8 cellular contexts compared by ENCODE assay signal in genomic region chr19:53520163-53520546, GRCh38. TPM values are rescaled to one million over a fixed set of nuclear protein-coding genes. Genes with fewer than 3 reads are reported as not detected.
DNase-seq lines count a peak whose midpoint lies in the region; ATAC-seq, FAIRE-seq and TF ChIP-seq lines count a peak whose summit lies in the region.

No MANE protein-coding gene starts in this region.

- H3K27me3 ChIP-seq in K562 (ENCODE audit: control insufficient read depth in 2 of 2, insufficient read depth in 2 of 2, low read length in 2 of 2) (peaks cover 0 to 5% of the 10 kb centered on the region in 2 experiments; a peak in 1 of 5 replicates), tibial artery (no peaks in the 10 kb centered on the region)

- 45% methylated on average over 12 of the region's 13 CpGs for WGBS in K562 (ENCODE audit: insufficient coverage, low coverage, missing lambda C conversion rate)

- no peak for DNase-seq in activated naive CD4-positive, alpha-beta T cell treated with anti-CD3 and anti-CD28 coated beads for 36 hours
- DNase-seq in activated naive CD4-positive, alpha-beta T cell treated with anti-CD3 and anti-CD28 coated beads, Interleukin-2, amount 50 U/mL, for 72 hours (ENCODE audit: low spot score in 2 of 2), result no peak
- DNase-seq in K562 (ENCODE audit: extremely low read depth in 1 of 4, low spot score in 3 of 4) (no peak), memory B cell (ENCODE audit: low spot score in 2 of 2) (no peak), tibial artery (no peak), cerebellar nuclear complex (lab: John Stamatoyannopoulos, UW) (no peak), iPS-NIHi7 (ENCODE audit: extremely low spot score) (no peak), NCI-H2081 treated with DMSO at 0.1 percent for 48 hours (lab: John Stamatoyannopoulos, UW) (no peak)

- H3K9ac ChIP-seq in K562 (ENCODE audit: insufficient read depth in 1 of 2, low read depth in 2 of 2, low read length in 2 of 2), result 0 out of 4 replicates have a peak overlapping the region, but pooled peaks of 1 of the 2 experiments have one; percentile 6

- H3K9me1 ChIP-seq in K562 (ENCODE audit: control insufficient read depth, insufficient read depth, low read length), result no peaks in the 10 kb centered on the region

- H3K27ac Mint-ChIP-seq in activated naive CD4-positive, alpha-beta T cell treated with anti-CD3 and anti-CD28 coated beads for 36 hours, result peak overlapping the region; percentile 83
- peak overlapping the region in 1 of 2 donors; percentile 93 for H3K27ac Mint-ChIP-seq in activated naive CD4-positive, alpha-beta T cell treated with anti-CD3 and anti-CD28 coated beads, Interleukin-2, amount 50 U/mL, for 72 hours
- H3K27ac Mint-ChIP-seq in memory B cell, result peak overlapping the region; percentile 91

- peaks cover 35% of the 10 kb centered on the region for H3K36me3 Mint-ChIP-seq in activated naive CD4-positive, alpha-beta T cell treated with anti-CD3 and anti-CD28 coated beads for 36 hours (ENCODE audit: low read depth)
- peaks cover 43 to 56% of the 10 kb centered on the region in 2 donors for H3K36me3 Mint-ChIP-seq in activated naive CD4-positive, alpha-beta T cell treated with anti-CD3 and anti-CD28 coated beads, Interleukin-2, amount 50 U/mL, for 72 hours
- H3K36me3 Mint-ChIP-seq in memory B cell, result peaks cover 10% of the 10 kb centered on the region

- in situ Hi-C loops in K562 (cut with MboI), result no loop called here

- TF ChIP-seq CTCF in K562 (IDR thresholded peaks at IDR 0.05 in 2 of 3, conservative IDR thresholded peaks at IDR 0.05 in 1 of 3; ENCODE audit: insufficient read depth in 2 of 3, low read depth in 1 of 3, low read length in 3 of 3), result no peak
- TF ChIP-seq CTCF in tibial artery (IDR thresholded peaks at IDR 0.05), result no peak

- peak overlapping the region; percentile 95 for H2AFZ ChIP-seq in K562 (ENCODE audit: low read depth, low read length)

- no peak for TF ChIP-seq EP300 in K562 (IDR thresholded peaks at IDR 0.05; ENCODE audit: low read length)

- no peaks in the 10 kb centered on the region for H3K79me2 ChIP-seq in K562 (ENCODE audit: control insufficient read depth, insufficient read depth, low read length)

- intact Hi-C loops in activated naive CD4-positive, alpha-beta T cell treated with anti-CD3 and anti-CD28 coated beads for 36 hours (cut with micrococcal nuclease), result loop anchor here (1.0 to 10.0 kb wide), 7 partner anchors 17 to 582 kb away; partner anchors contain the start of genes NDUFA3, ZNF160, ZNF665 and ZNF761
- intact Hi-C loops in K562 (cut with micrococcal nuclease), result no loop called here
- intact Hi-C loops in tibial artery (cut with DNase I; ENCODE audit: low total_unique reads), result no loop called here

- H3K9me3 ChIP-seq in K562 (replicated peaks; ENCODE audit: control insufficient read depth, insufficient read depth, low read depth, low read length) (peaks cover 12% of the 10 kb centered on the region), tibial artery (no peaks in the 10 kb centered on the region)

- H3K4me3 ChIP-seq in K562, result peak overlapping the region; percentile 35
- peak overlapping the region; percentile 55 to 66 for H3K4me3 ChIP-seq in tibial artery

- TF ChIP-seq RAD21 in K562 (CRISPR knock-in tag; conservative IDR thresholded peaks at IDR 0.05 in 1 of 2, IDR thresholded peaks at IDR 0.05 in 1 of 2), result no peak

- POLR2A ChIA-PET in K562 (lab: Yijun Ruan, JAX), result interaction anchor here (0.8 kb wide), 1 partner anchor 13 kb away, joined by 5 read pairs; no protein-coding TSS in a partner anchor

- H3K27ac ChIP-seq in K562 (ENCODE audit: extremely low read depth, low read depth, low read length) (peak overlapping the region; percentile 50; the same call in 2 of the 3 replicates), tibial artery (peak overlapping the region; percentile 75 to 83)

- no peaks in the 10 kb centered on the region for H3K36me3 ChIP-seq in K562 (ENCODE audit: control insufficient read depth, insufficient read depth, low read length)
- no peaks in the 10 kb centered on the region for H3K36me3 ChIP-seq in tibial artery

- no peaks in the 10 kb centered on the region for H3K27me3 Mint-ChIP-seq in activated naive CD4-positive, alpha-beta T cell treated with anti-CD3 and anti-CD28 coated beads for 36 hours (ENCODE audit: low read depth)
- no peaks in the 10 kb centered on the region for H3K27me3 Mint-ChIP-seq in memory B cell

- no peak for TF ChIP-seq POLR2A in K562 (conservative IDR thresholded peaks at IDR 0.05)

- peaks cover 17% of the 10 kb centered on the region for H3K4me1 Mint-ChIP-seq in activated naive CD4-positive, alpha-beta T cell treated with anti-CD3 and anti-CD28 coated beads for 36 hours (ENCODE audit: low read depth)
- H3K4me1 Mint-ChIP-seq in memory B cell, result peaks cover 10% of the 10 kb centered on the region

- no peak for ATAC-seq in activated naive CD4-positive, alpha-beta T cell treated with anti-CD3 and anti-CD28 coated beads, Interleukin-2, amount 50 U/mL, for 72 hours
- ATAC-seq in K562 (no peak), memory B cell (ENCODE audit: low read depth) (no peak)

- H3K9me3 Mint-ChIP-seq in activated naive CD4-positive, alpha-beta T cell treated with anti-CD3 and anti-CD28 coated beads for 36 hours, result peaks cover 12% of the 10 kb centered on the region
- H3K9me3 Mint-ChIP-seq in activated naive CD4-positive, alpha-beta T cell treated with anti-CD3 and anti-CD28 coated beads, Interleukin-2, amount 50 U/mL, for 72 hours, result peaks cover 0 to 26% of the 10 kb centered on the region in 2 donors
- H3K9me3 Mint-ChIP-seq in memory B cell, result peaks cover 11% of the 10 kb centered on the region

- H4K20me1 ChIP-seq in K562 (replicated peaks; ENCODE audit: control insufficient read depth, insufficient read depth, low read length), result no peaks in the 10 kb centered on the region

- peak overlapping the region; percentile 99 for H3K4me3 Mint-ChIP-seq in activated naive CD4-positive, alpha-beta T cell treated with anti-CD3 and anti-CD28 coated beads for 36 hours
- H3K4me3 Mint-ChIP-seq in memory B cell, result peak overlapping the region; percentile 98

- peak overlapping the region; percentile 74 for H3K4me2 ChIP-seq in K562 (ENCODE audit: insufficient read depth, low read length)

- FAIRE-seq in K562 (lab: Jason Lieb, UNC), result no peak

- CTCF ChIA-PET in activated naive CD4-positive, alpha-beta T cell treated with anti-CD3 and anti-CD28 coated beads for 36 hours (lab: Charles Lee), result interaction anchor here (1.2 kb wide), 1 partner anchor 325 kb away, joined by 5 read pairs; no protein-coding TSS in a partner anchor
- CTCF ChIA-PET in K562 (lab: Yijun Ruan, JAX; ENCODE audit: low intra/inter-chr PET ratio), result no interaction called here

- H3K4me1 ChIP-seq in K562 (replicated peaks in 1 of 2; ENCODE audit: control insufficient read depth in 2 of 2, insufficient read depth in 2 of 2, low read length in 2 of 2) (peaks cover 6 to 9% of the 10 kb centered on the region in 2 experiments; a peak in 2 of 5 replicates), tibial artery (peaks cover 0 to 15% (median 9%) of the 10 kb centered on the region in 4 donors)

- BruUV-seq in K562 (replicated peaks; lab: Mats Ljungman, UMichigan), result no TSS peak

RNA-seq across cellular contexts. Expression of gene ZNF331, which starts 17.8 kb away (rescaled TPM):
- 10 to 100 TPM; 35.5 to 36.9 TPM for total RNA-seq in activated naive CD4-positive, alpha-beta T cell treated with anti-CD3 and anti-CD28 coated beads for 36 hours
- total RNA-seq in activated naive CD4-positive, alpha-beta T cell treated with anti-CD3 and anti-CD28 coated beads, Interleukin-2, amount 50 U/mL, for 72 hours, result 10 to 100 TPM; 28.7 to 69.3 TPM
- 1.7 and 5.8 TPM in 2 replicates for total RNA-seq in K562 (2011; cell fraction: chromatin; rRNA removed; ENCODE audit: low replicate concordance)
- 5.1 and 6.2 TPM in 2 replicates for total RNA-seq in K562 (2011; cell fraction: nucleolus; rRNA removed)
- 3.1 and 3.3 TPM in 2 replicates for total RNA-seq in K562 (2011; cell fraction: nucleoplasm; rRNA removed)
- total RNA-seq in K562 (2014; rRNA removed), result 0.50 and 1.6 TPM in 2 replicates
- total RNA-seq in K562 (2014; rRNA removed; fragmentation: Illumina TruSeq; extraction: Trizol), result 0.76 and 0.86 TPM in 2 replicates
- 1.5 TPM in 2 replicates for total RNA-seq in K562 (2015; rRNA removed; fragmentation: Illumina TruSeq; extraction: Trizol)
- total RNA-seq in K562 (2021), result 1.4 and 1.7 TPM in 2 replicates
- 0.28 and 0.70 TPM in 2 replicates for polyA plus RNA-seq in K562 (2011; rRNA removed)
- polyA plus RNA-seq in K562 (2011; cell fraction: cytosol; rRNA removed), result 0.55 and 0.56 TPM in 2 replicates
- polyA plus RNA-seq in K562 (2011; cell fraction: nucleus; rRNA removed), result 1.8 and 4.5 TPM in 2 replicates
- polyA plus RNA-seq in K562 (2012), result 1.5 and 16.3 TPM in 2 replicates
- 1.8 and 2.0 TPM in 2 replicates for polyA plus RNA-seq in K562 (2014; fragmentation: Illumina TruSeq; extraction: Trizol)
- polyA plus RNA-seq in K562 (2014; fragmentation: Nextera tagmentation; extraction: Ambion mirVana), result under 1 TPM; 0.23 to 0.69 TPM
- polyA plus RNA-seq in K562 (2014; rRNA removed), result 2.7 and 4.8 TPM in 2 replicates
- 0.33 and 0.60 TPM in 2 replicates for polyA minus RNA-seq in K562 (2011; rRNA and poly(A)+ RNA removed)
- polyA minus RNA-seq in K562 (2011; cell fraction: cytosol; rRNA and poly(A)+ RNA removed), result not detected in 2 replicates
- polyA minus RNA-seq in K562 (2011; cell fraction: nucleus; rRNA and poly(A)+ RNA removed), result 0.33 and 0.94 TPM in 2 replicates

RNA-seq across cellular contexts. Expression of gene ZNF813, which starts 52.6 kb away (rescaled TPM):
- total RNA-seq in activated naive CD4-positive, alpha-beta T cell treated with anti-CD3 and anti-CD28 coated beads for 36 hours, result 1 to 10 TPM; 4.5 to 5.6 TPM
- 1 to 10 TPM; 5.6 to 7.1 TPM for total RNA-seq in activated naive CD4-positive, alpha-beta T cell treated with anti-CD3 and anti-CD28 coated beads, Interleukin-2, amount 50 U/mL, for 72 hours
- 5.1 and 19.1 TPM in 2 replicates for total RNA-seq in K562 (2011; cell fraction: chromatin; rRNA removed; ENCODE audit: low replicate concordance)
- 3.2 and 4.2 TPM in 2 replicates for total RNA-seq in K562 (2011; cell fraction: nucleolus; rRNA removed)
- 4.9 and 5.8 TPM in 2 replicates for total RNA-seq in K562 (2011; cell fraction: nucleoplasm; rRNA removed)
- total RNA-seq in K562 (2014; rRNA removed) (3.7 and 5.3 TPM in 2 replicates), K562 (2014; rRNA removed; fragmentation: Illumina TruSeq; extraction: Trizol) (8.0 and 10.8 TPM in 2 replicates), K562 (2015; rRNA removed; fragmentation: Illumina TruSeq; extraction: Trizol) (7.0 and 7.6 TPM in 2 replicates), K562 (2021) (4.8 and 5.6 TPM in 2 replicates)
- polyA plus RNA-seq in K562 (2011; rRNA removed) (3.3 and 5.5 TPM in 2 replicates), K562 (2014; fragmentation: Illumina TruSeq; extraction: Trizol) (4.6 and 5.0 TPM in 2 replicates), K562 (2014; fragmentation: Nextera tagmentation; extraction: Ambion mirVana) (1 to 10 TPM; 1.3 to 2.7 TPM), K562 (2014; rRNA removed) (2.0 and 2.6 TPM in 2 replicates)
- polyA plus RNA-seq in K562 (2011; cell fraction: cytosol; rRNA removed), result 0.97 and 1.7 TPM in 2 replicates
- 1.9 and 2.1 TPM in 2 replicates for polyA plus RNA-seq in K562 (2011; cell fraction: nucleus; rRNA removed)
- polyA plus RNA-seq in K562 (2012), result 2.9 and 3.3 TPM in 2 replicates
- polyA minus RNA-seq in K562 (2011; rRNA and poly(A)+ RNA removed), result 18.0 and 19.1 TPM in 2 replicates
- polyA minus RNA-seq in K562 (2011; cell fraction: cytosol; rRNA and poly(A)+ RNA removed), result 5.2 and 7.7 TPM in 2 replicates
- polyA minus RNA-seq in K562 (2011; cell fraction: nucleus; rRNA and poly(A)+ RNA removed), result 3.2 and 6.2 TPM in 2 replicates

Comparison
In these comparisons a context has a peak if more than half of its experiments do, and no peak if none do; other contexts are left out.
1. RNA of gene ZNF331, which starts 17.8 kb away (total RNA-seq): 28.7 to 69.3 TPM in activated naive CD4-positive, alpha-beta T cell treated with anti-CD3 and anti-CD28 coated beads, Interleukin-2, amount 50 U/mL, for 72 hours and 35.5 to 36.9 TPM in activated naive CD4-positive, alpha-beta T cell treated with anti-CD3 and anti-CD28 coated beads for 36 hours; 0.50 to 6.2 TPM in K562; every median in the first group is over 4 times any median in the second.